30 cellular contexts compared by ENCODE assay signal in genomic region chr1:231606712-231607111, GRCh38. TPM values are rescaled to one million over a fixed set of nuclear protein-coding genes. Genes with fewer than 3 reads are reported as not detected.
DNase-seq lines count a peak whose midpoint lies in the region; ATAC-seq and TF ChIP-seq lines count a peak whose summit lies in the region.
"Had no signal": no experiment of that assay in that cellular context is flagged by ENCODE, and none has a peak within 500 bp of the region (broad histone marks: within the 10 kb centered on the region; RNA-seq: fewer than 3 reads in every experiment).

No MANE protein-coding gene starts in this region.

- ATAC-seq in esophagus mucosa, result peak; percentile 82
- no peak for ATAC-seq in GM21526 (IDR thresholded peaks at IDR 0.05; ENCODE audit: low FRiP score, unreplicated experiment)
- ATAC-seq in GM19023 (IDR thresholded peaks at IDR 0.05; ENCODE audit: unreplicated experiment), result no peak
- ATAC-seq: effector memory CD8-positive, alpha-beta T cell; gastroesophageal sphincter; stimulated activated naive B cell treated with anti-CD40 and anti-IgM and Interleukin-4, amounts not matched to agents 10 μg/mL and 1 μg/mL and 100 μg/mL, for 72 hours had no signal

- POLR2A ChIA-PET in RWPE1 (lab: Yijun Ruan, JAX; ENCODE audit: low non-redundant PET), result no interaction called here

- peak; percentile 60 for DNase-seq in AG08395 (ENCODE audit: low spot score)
- DNase-seq in GM03348 (ENCODE audit: low spot score), result peak; percentile 34
- peak; percentile 48 for DNase-seq in RWPE1 (ENCODE audit: low spot score)
- DNase-seq in NCI-H1436 (lab: John Stamatoyannopoulos, UW), result no peak
- DNase-seq in NCI-H345 treated with DMSO at 0.1 percent for 48 hours (lab: John Stamatoyannopoulos, UW; ENCODE audit: unreplicated experiment), result no peak
- DNase-seq: ACHN; activated CD4-positive, alpha-beta memory T cell treated with anti-CD3 and anti-CD28 coated beads, Interleukin-2, amount 10 ng/mL, durations not matched to agents 7 days and 5 days; activated effector memory CD4-positive, alpha-beta T cell treated with Interleukin-2 at 50 U/mL for 16 hours; activated naive CD8-positive, alpha-beta T cell treated with anti-CD3 and anti-CD28 coated beads for 36 hours; activated T-cell treated with anti-CD3 and anti-CD28 coated beads for 4 hours; effector memory CD8-positive, alpha-beta T cell; hypothalamus; kidney; NCI-H1048; NCI-H187; NCI-H69; RPMI8226; stimulated activated CD4-positive, alpha-beta T cell treated with anti-CD3 and anti-CD28 coated beads, Interleukin-12 subunit alpha, Interleukin-12 subunit beta, amount 100 ng/mL, for 4 hours; stimulated activated CD4-positive, alpha-beta T cell treated with anti-CD3 and anti-CD28 coated beads, Interleukin-4, amount 100 ng/mL, for 24 hours; stimulated activated naive B cell treated with anti-CD40 and anti-IgM and Interleukin-4, amounts not matched to agents 10 μg/mL and 1 μg/mL and 100 μg/mL, for 72 hours; T-helper 9 cell; uterus had no signal

- no peak overlapping the region for H3K27ac ChIP-seq in RWPE1
- H3K27ac ChIP-seq: esophagus muscularis mucosa, gastroesophageal sphincter, parathyroid adenoma, right atrium auricular region, suprapubic skin, uterus had no signal

- CTCF ChIA-PET in RWPE1 (lab: Yijun Ruan, JAX), result no interaction called here

- TF ChIP-seq CTCF in RWPE1 (conservative IDR thresholded peaks at IDR 0.05; ENCODE audit: low read depth), result no peak

RNA-seq across cellular contexts. Expression of gene DISC1, which starts 19.9 kb away (rescaled TPM):
- total RNA-seq in esophagus mucosa, result 2.4 TPM

Comparison
In these comparisons a context has a peak if more than half of its experiments do, and no peak if none do; other contexts are left out.
1. DNase-seq: peak in AG08395 (single experiment), GM03348 (single experiment) and RWPE1 (single experiment); none in NCI-H1436 (single experiment) and NCI-H345 treated with DMSO at 0.1 percent for 48 hours (single experiment).